In genomic region chr2:214960677-214961076, GRCh38 we compare ENCODE assay signal across 12 cellular contexts.
A peak's percentile ranks its signal among the peaks of the same experiment; 100 is the strongest.
DNase-seq lines count a peak whose midpoint lies in the region; FAIRE-seq and TF ChIP-seq lines count a peak whose summit lies in the region.
"Had no signal": no experiment of that assay in that cellular context is flagged by ENCODE, and none has a peak within 500 bp of the region (broad histone marks: within the 10 kb centered on the region; RNA-seq: fewer than 3 reads in every experiment).

No MANE protein-coding gene starts in this region.

- H3K9me3 ChIP-seq in astrocyte (ENCODE audit: insufficient read depth, low read depth, low read length) = no peaks in the 10 kb centered on the region

- H3K36me3 ChIP-seq in astrocyte (ENCODE audit: insufficient read depth, low read length) = no peaks in the 10 kb centered on the region

- H3K79me2 ChIP-seq in astrocyte (ENCODE audit: insufficient read depth, low read length) = no peaks in the 10 kb centered on the region

- no peak overlapping the region for H2AFZ ChIP-seq in astrocyte (ENCODE audit: low read depth, low read length)

- H3K4me3 Mint-ChIP-seq in astrocyte (ENCODE audit: unreplicated experiment) = no peak overlapping the region
- no peak overlapping the region for H3K4me3 Mint-ChIP-seq in mesothelial cell of epicardium

- peak; percentile 42 for TF ChIP-seq CTCF in D721Med (IDR thresholded peaks at IDR 0.05; ENCODE audit: insufficient read depth, missing control alignments)
- peak; percentile 21 for TF ChIP-seq CTCF in astrocyte (IDR thresholded peaks at IDR 0.05; ENCODE audit: insufficient read depth, low read depth, low read length)
- TF ChIP-seq CTCF in mesothelial cell of epicardium (IDR thresholded peaks at IDR 0.05; ENCODE audit: unreplicated experiment) = peak; percentile 43
- TF ChIP-seq CTCF in GM20000 (IDR thresholded peaks at IDR 0.05; ENCODE audit: extremely low read depth, missing control alignments) = no peak

- H3K27me3 Mint-ChIP-seq in astrocyte (ENCODE audit: low read depth, unreplicated experiment) (no peaks in the 10 kb centered on the region), mesothelial cell of epicardium (ENCODE audit: low read depth) (peaks cover 2% of the 10 kb centered on the region)

- H3K36me3 Mint-ChIP-seq in astrocyte (ENCODE audit: low read depth, unreplicated experiment) = peaks cover 4% of the 10 kb centered on the region
- peaks cover 21% of the 10 kb centered on the region for H3K36me3 Mint-ChIP-seq in mesothelial cell of epicardium

- no peaks in the 10 kb centered on the region for H4K20me1 ChIP-seq in astrocyte (ENCODE audit: insufficient read depth, low read length)

- H3K27ac ChIP-seq in astrocyte (ENCODE audit: low read depth, low read length) = no peak overlapping the region

- H3K4me1 ChIP-seq in astrocyte (ENCODE audit: insufficient read depth, low read length) = no peaks in the 10 kb centered on the region

- no peaks in the 10 kb centered on the region for H3K4me1 Mint-ChIP-seq in astrocyte (ENCODE audit: low read depth, unreplicated experiment)
- H3K4me1 Mint-ChIP-seq in mesothelial cell of epicardium = peaks cover 2% of the 10 kb centered on the region

- FAIRE-seq in D721Med (lab: Jason Lieb, UNC) = no peak
- no peak for FAIRE-seq in astrocyte (lab: Jason Lieb, UNC)
- no peak for FAIRE-seq in H54 (lab: Jason Lieb, UNC)

- no peak overlapping the region for H3K4me2 ChIP-seq in astrocyte (ENCODE audit: low read length)

- no peak for TF ChIP-seq POLR2A in H54 (IDR thresholded peaks at IDR 0.05; ENCODE audit: low read depth, low read length)

- no peaks in the 10 kb centered on the region for H3K27me3 ChIP-seq in astrocyte (ENCODE audit: insufficient read depth, low read length)

- no peak overlapping the region for H3K4me3 ChIP-seq in astrocyte (ENCODE audit: insufficient read depth, low read depth, low read length)

- H3K9me3 Mint-ChIP-seq in astrocyte (ENCODE audit: unreplicated experiment) (peaks cover 15% of the 10 kb centered on the region), mesothelial cell of epicardium (peaks cover 31% of the 10 kb centered on the region)

- no peak overlapping the region for H3K9ac ChIP-seq in astrocyte (ENCODE audit: low read length)

- DNase-seq in D721Med (ENCODE audit: insufficient read length, low spot score) (no peak), HT-29 (ENCODE audit: low spot score) (peak; percentile 14), astrocyte (ENCODE audit: low read depth) (no peak), mesothelial cell of epicardium (ENCODE audit: low spot score in 2 of 2, unreplicated experiment in 2 of 2) (no peak), SW480 (ENCODE audit: low spot score) (no peak), H54 (ENCODE audit: insufficient read length, low spot score) (no peak), GM20000 (ENCODE audit: low spot score) (no peak), NCI-H748 treated with DMSO at 0.1 percent for 48 hours (lab: John Stamatoyannopoulos, UW) (no peak)
- DNase-seq: activated CD4-positive, CD25-positive, alpha-beta regulatory T cell treated with anti-CD3 and anti-CD28 coated beads, Interleukin-2, amount 50 U/mL, for 72 hours; cortex of kidney; NCI-H2081 treated with DMSO at 0.1 percent for 48 hours; stimulated activated naive CD4-positive, alpha-beta T cell had no signal

- no peak overlapping the region for H3K27ac Mint-ChIP-seq in astrocyte (ENCODE audit: unreplicated experiment)
- H3K27ac Mint-ChIP-seq in mesothelial cell of epicardium = no peak overlapping the region
